12 cellular contexts compared by ENCODE assay signal in genomic region chr6:15330174-15330934, GRCh38.
DNase-seq lines count a peak whose midpoint lies in the region; ATAC-seq, FAIRE-seq and TF ChIP-seq lines count a peak whose summit lies in the region.
"Had no signal": no experiment of that assay in that cellular context is flagged by ENCODE, and none has a peak within 500 bp of the region (broad histone marks: within the 10 kb centered on the region; RNA-seq: fewer than 3 reads in every experiment).

No MANE protein-coding gene starts in this region.

- BruUV-seq in PC-9 (replicated peaks; lab: Mats Ljungman, UMichigan), result no TSS peak

- H3K27ac ChIP-seq in PC-9 (peak overlapping the region; percentile 37), neutrophil (peak overlapping the region; percentile 30)

- ATAC-seq in central memory CD8-positive, alpha-beta T cell (replicated peaks; ENCODE audit: extremely low read depth, poor library complexity, severe bottlenecking), result no peak

- TF ChIP-seq CTCF in PC-9 (conservative IDR thresholded peaks at IDR 0.05), result no peak
- no peak for TF ChIP-seq CTCF in neutrophil (IDR thresholded peaks at IDR 0.05)

- H3K36me3 Mint-ChIP-seq in central memory CD8-positive, alpha-beta T cell (ENCODE audit: insufficient read depth), result peaks cover 1% of the 10 kb centered on the region

- H3F3A ChIP-seq in PC-9 (ENCODE audit: insufficient read depth, low read depth), result peaks cover 14% of the 10 kb centered on the region; the same call in 1 of the 2 replicates

- H3K27me3 Mint-ChIP-seq in central memory CD8-positive, alpha-beta T cell, result no peaks in the 10 kb centered on the region

- DNase-seq in GM19239 (ENCODE audit: insufficient read length, low spot score) (no peak), PC-9 (no peak), midbrain (lab: John Stamatoyannopoulos, UW) (no peak), 8988T (no peak), inferior parietal cortex (ENCODE audit: extremely low spot score) (no peak)
- DNase-seq in central memory CD8-positive, alpha-beta T cell (ENCODE audit: low spot score in 2 of 2), result no peak
- DNase-seq in effector CD4-positive, alpha-beta T cell, result no peak
- DNase-seq: GF-D8, NCI-H345, right cardiac atrium had no signal

- H3K4me3 ChIP-seq in PC-9 (no peak overlapping the region), neutrophil (ENCODE audit: low read depth in 1 of 2, low read length in 1 of 2) (no peak overlapping the region)

- peak overlapping the region; percentile 5 for H3K4me2 ChIP-seq in PC-9

- H3K9me2 ChIP-seq in PC-9 (ENCODE audit: insufficient read depth), result no peaks in the 10 kb centered on the region

- H3K27ac Mint-ChIP-seq in central memory CD8-positive, alpha-beta T cell (ENCODE audit: low read depth), result no peak overlapping the region

- POLR2A ChIA-PET in PC-9 (lab: Charles Lee; ENCODE audit: unreplicated experiment), result interaction anchor here (0.9 kb wide), 1 partner anchor 47 kb away, joined by 4 read pairs; no protein-coding TSS in a partner anchor

- peaks cover 39% of the 10 kb centered on the region for H4K20me1 ChIP-seq in PC-9 (ENCODE audit: insufficient read depth)

- peaks cover 90% of the 10 kb centered on the region for H3K79me2 ChIP-seq in PC-9 (ENCODE audit: low read depth)

- no peaks in the 10 kb centered on the region for H3K27me3 ChIP-seq in PC-9 (ENCODE audit: insufficient read depth, low read depth)
- no peaks in the 10 kb centered on the region for H3K27me3 ChIP-seq in neutrophil

- H3K4me1 ChIP-seq in PC-9 (replicated peaks; ENCODE audit: insufficient read depth) (peaks cover 37% of the 10 kb centered on the region), neutrophil (ENCODE audit: control insufficient read depth in 1 of 2, insufficient read depth in 1 of 2, low read depth in 1 of 2, low read length in 1 of 2) (peaks cover 65 to 91% of the 10 kb centered on the region in 2 experiments)

- peak; percentile 47 for FAIRE-seq in GM19239 (lab: Jason Lieb, UNC)

- H3K36me3 ChIP-seq in PC-9 (ENCODE audit: low read depth) (0 out of 2 replicates have a peak, but pooled peaks cover 4% of the 10 kb centered on the region), neutrophil (no peaks in the 10 kb centered on the region)

- H3K4me3 Mint-ChIP-seq in central memory CD8-positive, alpha-beta T cell, result peak overlapping the region; percentile 29
- H3K4me3 Mint-ChIP-seq: T-helper 1 cell treated with Interleukin-12 subunit alpha and Interleukin-12 subunit beta and Interleukin-4 antibody, amounts not matched to agents 30 μg/mL and 1 μg/mL, for 36 hours had no signal

- no peak overlapping the region for H2AFZ ChIP-seq in PC-9

- CTCF ChIA-PET in PC-9 (lab: Charles Lee), result no interaction called here

- intact Hi-C loops in PC-9 (cut with micrococcal nuclease; ENCODE audit: unreplicated experiment), result no loop called here

- H3K4me1 Mint-ChIP-seq in central memory CD8-positive, alpha-beta T cell, result peaks cover 86% of the 10 kb centered on the region

- H3K9me3 Mint-ChIP-seq in central memory CD8-positive, alpha-beta T cell, result no peaks in the 10 kb centered on the region
- H3K9me3 Mint-ChIP-seq: T-helper 1 cell treated with Interleukin-12 subunit alpha and Interleukin-12 subunit beta and Interleukin-4 antibody, amounts not matched to agents 30 μg/mL and 1 μg/mL, for 36 hours had no signal

- H3K9me3 ChIP-seq in PC-9 (ENCODE audit: insufficient read depth, low read depth) (no peaks in the 10 kb centered on the region), neutrophil (no peaks in the 10 kb centered on the region)
